In genomic region chr2:212416126-212416525, GRCh38 we compare ENCODE assay signal across 16 cellular contexts.
"Had no signal": no experiment of that assay in that cellular context is flagged by ENCODE, and none has a peak within 500 bp of the region (broad histone marks: within the 10 kb centered on the region; RNA-seq: fewer than 3 reads in every experiment).

No MANE protein-coding gene starts in this region.

- H3K9me3 ChIP-seq: esophagus muscularis mucosa, left lung, ovary, right lobe of liver, spleen, tibial nerve had no signal

- H3K27ac ChIP-seq: esophagus muscularis mucosa, left lung, ovary, right lobe of liver, SK-N-MC, spleen, tibial nerve had no signal

- H3K9me3 Mint-ChIP-seq: activated naive CD4-positive, alpha-beta T cell treated with anti-CD3 and anti-CD28 coated beads, Interleukin-2, amount 50 U/mL, for 24 hours; dendritic cell treated with granulocyte-macrophage colony-stimulating factor and Interleukin-4, amounts not matched to agents 40 ng/mL and 50 ng/mL, for 4 days; stimulated activated naive B cell treated with anti-CD40 and anti-IgM and Interleukin-4, amounts not matched to agents 10 μg/mL and 1 μg/mL and 100 μg/mL, for 72 hours had no signal

- H3K4me1 Mint-ChIP-seq: activated naive CD4-positive, alpha-beta T cell treated with anti-CD3 and anti-CD28 coated beads, Interleukin-2, amount 50 U/mL, for 24 hours; stimulated activated naive B cell treated with anti-CD40 and anti-IgM and Interleukin-4, amounts not matched to agents 10 μg/mL and 1 μg/mL and 100 μg/mL, for 72 hours had no signal

- ATAC-seq: activated T-cell treated with anti-CD3 and anti-CD28 coated beads, Interleukin-2, amount 50 U/mL, for 72 hours; left lung; right lobe of liver; stimulated activated naive B cell treated with anti-CD40 and anti-IgM and Interleukin-4, amounts not matched to agents 10 μg/mL and 1 μg/mL and 100 μg/mL, for 72 hours had no signal

- H3K27me3 Mint-ChIP-seq: activated naive CD4-positive, alpha-beta T cell treated with anti-CD3 and anti-CD28 coated beads, Interleukin-2, amount 50 U/mL, for 24 hours; dendritic cell treated with granulocyte-macrophage colony-stimulating factor and Interleukin-4, amounts not matched to agents 40 ng/mL and 50 ng/mL, for 4 days; stimulated activated naive B cell treated with anti-CD40 and anti-IgM and Interleukin-4, amounts not matched to agents 10 μg/mL and 1 μg/mL and 100 μg/mL, for 72 hours had no signal

- H3K27me3 ChIP-seq: esophagus muscularis mucosa, left lung, ovary, right lobe of liver, spleen, tibial nerve had no signal

- H3K4me3 Mint-ChIP-seq: activated naive CD4-positive, alpha-beta T cell treated with anti-CD3 and anti-CD28 coated beads, Interleukin-2, amount 50 U/mL, for 24 hours; activated T-cell treated with anti-CD3 and anti-CD28 coated beads, Interleukin-2, amount 50 U/mL, for 72 hours; dendritic cell treated with granulocyte-macrophage colony-stimulating factor and Interleukin-4, amounts not matched to agents 40 ng/mL and 50 ng/mL, for 4 days; stimulated activated naive B cell treated with anti-CD40 and anti-IgM and Interleukin-4, amounts not matched to agents 10 μg/mL and 1 μg/mL and 100 μg/mL, for 72 hours had no signal

- H3K4me3 ChIP-seq: esophagus muscularis mucosa, left lung, ovary, right lobe of liver, SK-N-MC, spleen, tibial nerve had no signal

- H3K36me3 Mint-ChIP-seq: activated naive CD4-positive, alpha-beta T cell treated with anti-CD3 and anti-CD28 coated beads, Interleukin-2, amount 50 U/mL, for 24 hours; stimulated activated naive B cell treated with anti-CD40 and anti-IgM and Interleukin-4, amounts not matched to agents 10 μg/mL and 1 μg/mL and 100 μg/mL, for 72 hours had no signal

- H3K27ac Mint-ChIP-seq: activated naive CD4-positive, alpha-beta T cell treated with anti-CD3 and anti-CD28 coated beads, Interleukin-2, amount 50 U/mL, for 24 hours; activated T-cell treated with anti-CD3 and anti-CD28 coated beads, Interleukin-2, amount 50 U/mL, for 72 hours; dendritic cell treated with granulocyte-macrophage colony-stimulating factor and Interleukin-4, amounts not matched to agents 40 ng/mL and 50 ng/mL, for 4 days; stimulated activated naive B cell treated with anti-CD40 and anti-IgM and Interleukin-4, amounts not matched to agents 10 μg/mL and 1 μg/mL and 100 μg/mL, for 72 hours had no signal

- DNase-seq: activated CD4-positive, alpha-beta T cell treated with anti-CD3 and anti-CD28 coated beads, Interleukin-2, amount 50 U/mL, for 4 hours; activated gamma-delta T cell; activated T-cell treated with anti-CD3 and anti-CD28 coated beads, Interleukin-2, amount 50 U/mL, for 72 hours; effector memory CD4-positive, alpha-beta T cell; islet precursor cell; left lung; ovary; right lobe of liver; spleen; stimulated activated CD4-positive, alpha-beta T cell treated with anti-CD3 and anti-CD28 coated beads, Interleukin-4, amount 100 ng/mL, for 4 hours; stimulated activated naive B cell treated with anti-CD40 and anti-IgM and Interleukin-4, amounts not matched to agents 10 μg/mL and 1 μg/mL and 100 μg/mL, for 72 hours had no signal

- H3K4me1 ChIP-seq: esophagus muscularis mucosa, left lung, right lobe of liver, spleen, tibial nerve had no signal
